ENCODE assay signal across 22 cellular contexts in the genomic region with DNA sequence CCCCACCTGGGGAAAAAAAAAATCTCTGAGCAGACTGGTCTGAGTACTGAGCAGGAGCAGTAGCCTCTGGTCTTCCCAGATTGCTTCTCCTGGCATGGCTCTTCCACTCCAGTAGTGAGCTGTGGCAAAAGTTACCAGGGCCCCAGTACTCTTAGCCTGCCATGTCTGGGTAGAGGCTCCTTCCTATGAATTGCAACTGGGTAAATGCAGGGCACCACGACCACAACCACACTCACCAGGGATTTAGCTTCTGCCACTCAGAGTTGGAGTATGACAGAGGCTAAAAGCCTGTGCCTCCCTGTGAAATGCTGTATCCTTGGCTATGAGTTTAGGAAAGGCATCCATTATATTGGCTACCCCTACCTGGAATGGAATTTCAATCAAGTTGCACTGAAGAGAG.
A peak's percentile ranks its signal among the peaks of the same experiment; 100 is the strongest.
DNase-seq lines count a peak whose midpoint lies in the region; ATAC-seq, FAIRE-seq and TF ChIP-seq lines count a peak whose summit lies in the region.
"Had no signal": no experiment of that assay in that cellular context is flagged by ENCODE, and none has a peak within 500 bp of the region (broad histone marks: within the 10 kb centered on the region; RNA-seq: fewer than 3 reads in every experiment).

No MANE protein-coding gene starts in this region.

- no peak for FAIRE-seq in GM12892 (lab: Jason Lieb, UNC)
- FAIRE-seq: A204.1, GM19239, H54, K562 had no signal

- peaks cover 15% of the 10 kb centered on the region for H3K4me1 ChIP-seq in HUES6 (ENCODE audit: control insufficient read depth, insufficient read depth, low read length)
- H3K4me1 ChIP-seq: BE2C had no signal

- no peak overlapping the region for H3K9ac ChIP-seq in HUES6 (ENCODE audit: low read length)
- H3K9ac ChIP-seq: GM23248 had no signal

- no peaks in the 10 kb centered on the region for H3K36me3 Mint-ChIP-seq in WTC11

- no peak for TF ChIP-seq POLR2A in GM12892 (IDR thresholded peaks at IDR 0.05; ENCODE audit: low read depth, low read length)

- no peak overlapping the region for H3K4me3 Mint-ChIP-seq in WTC11
- H3K4me3 Mint-ChIP-seq: CD4-positive, alpha-beta T cell had no signal

- H3K9me3 Mint-ChIP-seq in WTC11, result no peaks in the 10 kb centered on the region
- H3K9me3 Mint-ChIP-seq: CD4-positive, alpha-beta T cell had no signal

- H3K4me3 ChIP-seq in HUES6 (ENCODE audit: low read depth, low read length), result no peak overlapping the region
- H3K4me3 ChIP-seq: GM23248, K562 had no signal

- peak overlapping the region; percentile 19; the same call in 1 of the 2 replicates for H3K27ac ChIP-seq in HUES6 (ENCODE audit: low read depth, low read length)
- H3K27ac ChIP-seq: C4-2B, GM23248, HL-60 had no signal

- ATAC-seq in WTC11, result peak; percentile 41
- ATAC-seq: K562 had no signal

- intact Hi-C loops in head of caudate nucleus (cut with DNase I), result no loop called here

- H3K9me3 ChIP-seq in HUES6 (ENCODE audit: control insufficient read depth, insufficient read depth, low read depth, low read length), result no peaks in the 10 kb centered on the region
- H3K9me3 ChIP-seq: BE2C had no signal

- DNase-seq in WTC11 (ENCODE audit: low spot score) (no peak), myocyte (ENCODE audit: low read depth) (peak; percentile 58), activated T-cell treated with anti-CD3 and anti-CD28 coated beads for 4 hours (no peak), GM12892 (ENCODE audit: insufficient read length) (no peak), NK-92 (lab: John Stamatoyannopoulos, UW; ENCODE audit: unreplicated experiment) (no peak), head of caudate nucleus (no peak)
- DNase-seq: ACHN; BE2C; CD4-positive, alpha-beta T cell; DMS153; DMS79; GF-D8; GM23248; HCEC 1CT; IMR-90 had no signal

- H3K36me3 ChIP-seq in HUES6 (ENCODE audit: control insufficient read depth, insufficient read depth, low read length), result no peaks in the 10 kb centered on the region
- H3K36me3 ChIP-seq: BE2C had no signal

- no peak overlapping the region for H3K27ac Mint-ChIP-seq in WTC11
- H3K27ac Mint-ChIP-seq: CD4-positive, alpha-beta T cell had no signal

- no peaks in the 10 kb centered on the region for H3K27me3 Mint-ChIP-seq in WTC11 (ENCODE audit: low read depth)
- H3K27me3 Mint-ChIP-seq: CD4-positive, alpha-beta T cell had no signal

- H3K27me3 ChIP-seq in HUES6 (ENCODE audit: control insufficient read depth, insufficient read depth, low read length), result no peaks in the 10 kb centered on the region

- CTCF ChIA-PET in WTC11 (lab: Charles Lee), result interaction anchor here (0.6 to 2.1 kb wide), 3 partner anchors 38 to 1109 kb away, joined by 3 to 9 read pairs (median 5); no protein-coding TSS in a partner anchor

- no peak for TF ChIP-seq CTCF in WTC11 (IDR thresholded peaks at IDR 0.05)

- peaks cover 14% of the 10 kb centered on the region for H3K4me1 Mint-ChIP-seq in WTC11

- POLR2A ChIA-PET in WTC11 (lab: Charles Lee), result no interaction called here

TF ChIP-seq in WTC11, 78 proteins besides CTCF, POLR2A, EP300 and RAD21 (continues in another document):
- TF ChIP-seq CREM (CRISPR knock-in tag; IDR thresholded peaks at IDR 0.05) (no peak), CREB1 (CRISPR knock-in tag; IDR thresholded peaks at IDR 0.05) (no peak), JAZF1 (CRISPR knock-in tag; IDR thresholded peaks at IDR 0.05) (no peak), EMX1 (CRISPR knock-in tag; IDR thresholded peaks at IDR 0.05) (no peak), NR1H2 (CRISPR knock-in tag; IDR thresholded peaks at IDR 0.05) (no peak), CBFB (CRISPR knock-in tag; IDR thresholded peaks at IDR 0.05; ENCODE audit: low read depth) (no peak), SP1 (CRISPR knock-in tag; conservative IDR thresholded peaks at IDR 0.05) (no peak), ETV6 (CRISPR knock-in tag; IDR thresholded peaks at IDR 0.05) (no peak), JUN (CRISPR knock-in tag; IDR thresholded peaks at IDR 0.05) (no peak), ZNF219 (CRISPR knock-in tag; IDR thresholded peaks at IDR 0.05; ENCODE audit: borderline replicate concordance) (no peak), KAT7 (CRISPR knock-in tag; IDR thresholded peaks at IDR 0.05; ENCODE audit: borderline replicate concordance) (no peak)
- TF ChIP-seq, protein P1, sequence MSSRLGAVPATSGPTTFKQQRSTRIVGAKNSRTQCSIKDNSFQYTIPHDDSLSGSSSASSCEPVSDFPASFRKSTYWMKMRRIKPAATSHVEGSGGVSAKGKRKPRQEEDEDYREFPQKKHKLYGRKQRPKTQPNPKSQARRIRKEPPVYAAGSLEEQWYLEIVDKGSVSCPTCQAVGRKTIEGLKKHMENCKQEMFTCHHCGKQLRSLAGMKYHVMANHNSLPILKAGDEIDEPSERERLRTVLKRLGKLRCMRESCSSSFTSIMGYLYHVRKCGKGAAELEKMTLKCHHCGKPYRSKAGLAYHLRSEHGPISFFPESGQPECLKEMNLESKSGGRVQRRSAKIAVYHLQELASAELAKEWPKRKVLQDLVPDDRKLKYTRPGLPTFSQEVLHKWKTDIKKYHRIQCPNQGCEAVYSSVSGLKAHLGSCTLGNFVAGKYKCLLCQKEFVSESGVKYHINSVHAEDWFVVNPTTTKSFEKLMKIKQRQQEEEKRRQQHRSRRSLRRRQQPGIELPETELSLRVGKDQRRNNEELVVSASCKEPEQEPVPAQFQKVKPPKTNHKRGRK (CRISPR knock-in tag; IDR thresholded peaks at IDR 0.05; ENCODE audit: borderline replicate concordance), result no peak
- TF ChIP-seq, protein P2, sequence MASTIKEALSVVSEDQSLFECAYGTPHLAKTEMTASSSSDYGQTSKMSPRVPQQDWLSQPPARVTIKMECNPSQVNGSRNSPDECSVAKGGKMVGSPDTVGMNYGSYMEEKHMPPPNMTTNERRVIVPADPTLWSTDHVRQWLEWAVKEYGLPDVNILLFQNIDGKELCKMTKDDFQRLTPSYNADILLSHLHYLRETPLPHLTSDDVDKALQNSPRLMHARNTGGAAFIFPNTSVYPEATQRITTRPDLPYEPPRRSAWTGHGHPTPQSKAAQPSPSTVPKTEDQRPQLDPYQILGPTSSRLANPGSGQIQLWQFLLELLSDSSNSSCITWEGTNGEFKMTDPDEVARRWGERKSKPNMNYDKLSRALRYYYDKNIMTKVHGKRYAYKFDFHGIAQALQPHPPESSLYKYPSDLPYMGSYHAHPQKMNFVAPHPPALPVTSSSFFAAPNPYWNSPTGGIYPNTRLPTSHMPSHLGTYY (CRISPR knock-in tag; IDR thresholded peaks at IDR 0.05), result no peak
- TF ChIP-seq, protein P3, sequence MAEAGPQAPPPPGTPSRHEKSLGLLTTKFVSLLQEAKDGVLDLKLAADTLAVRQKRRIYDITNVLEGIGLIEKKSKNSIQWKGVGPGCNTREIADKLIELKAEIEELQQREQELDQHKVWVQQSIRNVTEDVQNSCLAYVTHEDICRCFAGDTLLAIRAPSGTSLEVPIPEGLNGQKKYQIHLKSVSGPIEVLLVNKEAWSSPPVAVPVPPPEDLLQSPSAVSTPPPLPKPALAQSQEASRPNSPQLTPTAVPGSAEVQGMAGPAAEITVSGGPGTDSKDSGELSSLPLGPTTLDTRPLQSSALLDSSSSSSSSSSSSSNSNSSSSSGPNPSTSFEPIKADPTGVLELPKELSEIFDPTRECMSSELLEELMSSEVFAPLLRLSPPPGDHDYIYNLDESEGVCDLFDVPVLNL (CRISPR knock-in tag; IDR thresholded peaks at IDR 0.05; ENCODE audit: borderline replicate concordance, low read depth), result no peak
- TF ChIP-seq, protein P4, sequence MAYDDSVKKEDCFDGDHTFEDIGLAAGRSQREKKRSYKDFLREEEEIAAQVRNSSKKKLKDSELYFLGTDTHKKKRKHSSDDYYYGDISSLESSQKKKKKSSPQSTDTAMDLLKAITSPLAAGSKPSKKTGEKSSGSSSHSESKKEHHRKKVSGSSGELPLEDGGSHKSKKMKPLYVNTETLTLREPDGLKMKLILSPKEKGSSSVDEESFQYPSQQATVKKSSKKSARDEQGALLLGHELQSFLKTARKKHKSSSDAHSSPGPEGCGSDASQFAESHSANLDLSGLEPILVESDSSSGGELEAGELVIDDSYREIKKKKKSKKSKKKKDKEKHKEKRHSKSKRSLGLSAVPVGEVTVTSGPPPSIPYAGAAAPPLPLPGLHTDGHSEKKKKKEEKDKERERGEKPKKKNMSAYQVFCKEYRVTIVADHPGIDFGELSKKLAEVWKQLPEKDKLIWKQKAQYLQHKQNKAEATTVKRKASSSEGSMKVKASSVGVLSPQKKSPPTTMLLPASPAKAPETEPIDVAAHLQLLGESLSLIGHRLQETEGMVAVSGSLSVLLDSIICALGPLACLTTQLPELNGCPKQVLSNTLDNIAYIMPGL (CRISPR knock-in tag; IDR thresholded peaks at IDR 0.05), result no peak
- TF ChIP-seq, protein P5, sequence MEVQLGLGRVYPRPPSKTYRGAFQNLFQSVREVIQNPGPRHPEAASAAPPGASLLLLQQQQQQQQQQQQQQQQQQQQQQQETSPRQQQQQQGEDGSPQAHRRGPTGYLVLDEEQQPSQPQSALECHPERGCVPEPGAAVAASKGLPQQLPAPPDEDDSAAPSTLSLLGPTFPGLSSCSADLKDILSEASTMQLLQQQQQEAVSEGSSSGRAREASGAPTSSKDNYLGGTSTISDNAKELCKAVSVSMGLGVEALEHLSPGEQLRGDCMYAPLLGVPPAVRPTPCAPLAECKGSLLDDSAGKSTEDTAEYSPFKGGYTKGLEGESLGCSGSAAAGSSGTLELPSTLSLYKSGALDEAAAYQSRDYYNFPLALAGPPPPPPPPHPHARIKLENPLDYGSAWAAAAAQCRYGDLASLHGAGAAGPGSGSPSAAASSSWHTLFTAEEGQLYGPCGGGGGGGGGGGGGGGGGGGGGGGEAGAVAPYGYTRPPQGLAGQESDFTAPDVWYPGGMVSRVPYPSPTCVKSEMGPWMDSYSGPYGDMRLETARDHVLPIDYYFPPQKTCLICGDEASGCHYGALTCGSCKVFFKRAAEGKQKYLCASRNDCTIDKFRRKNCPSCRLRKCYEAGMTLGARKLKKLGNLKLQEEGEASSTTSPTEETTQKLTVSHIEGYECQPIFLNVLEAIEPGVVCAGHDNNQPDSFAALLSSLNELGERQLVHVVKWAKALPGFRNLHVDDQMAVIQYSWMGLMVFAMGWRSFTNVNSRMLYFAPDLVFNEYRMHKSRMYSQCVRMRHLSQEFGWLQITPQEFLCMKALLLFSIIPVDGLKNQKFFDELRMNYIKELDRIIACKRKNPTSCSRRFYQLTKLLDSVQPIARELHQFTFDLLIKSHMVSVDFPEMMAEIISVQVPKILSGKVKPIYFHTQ (CRISPR knock-in tag; IDR thresholded peaks at IDR 0.05), result no peak
- TF ChIP-seq, protein P6, sequence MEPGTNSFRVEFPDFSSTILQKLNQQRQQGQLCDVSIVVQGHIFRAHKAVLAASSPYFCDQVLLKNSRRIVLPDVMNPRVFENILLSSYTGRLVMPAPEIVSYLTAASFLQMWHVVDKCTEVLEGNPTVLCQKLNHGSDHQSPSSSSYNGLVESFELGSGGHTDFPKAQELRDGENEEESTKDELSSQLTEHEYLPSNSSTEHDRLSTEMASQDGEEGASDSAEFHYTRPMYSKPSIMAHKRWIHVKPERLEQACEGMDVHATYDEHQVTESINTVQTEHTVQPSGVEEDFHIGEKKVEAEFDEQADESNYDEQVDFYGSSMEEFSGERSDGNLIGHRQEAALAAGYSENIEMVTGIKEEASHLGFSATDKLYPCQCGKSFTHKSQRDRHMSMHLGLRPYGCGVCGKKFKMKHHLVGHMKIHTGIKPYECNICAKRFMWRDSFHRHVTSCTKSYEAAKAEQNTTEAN (CRISPR knock-in tag; IDR thresholded peaks at IDR 0.05), result no peak
